1 cellular context compared by ENCODE assay signal in the genomic region with DNA sequence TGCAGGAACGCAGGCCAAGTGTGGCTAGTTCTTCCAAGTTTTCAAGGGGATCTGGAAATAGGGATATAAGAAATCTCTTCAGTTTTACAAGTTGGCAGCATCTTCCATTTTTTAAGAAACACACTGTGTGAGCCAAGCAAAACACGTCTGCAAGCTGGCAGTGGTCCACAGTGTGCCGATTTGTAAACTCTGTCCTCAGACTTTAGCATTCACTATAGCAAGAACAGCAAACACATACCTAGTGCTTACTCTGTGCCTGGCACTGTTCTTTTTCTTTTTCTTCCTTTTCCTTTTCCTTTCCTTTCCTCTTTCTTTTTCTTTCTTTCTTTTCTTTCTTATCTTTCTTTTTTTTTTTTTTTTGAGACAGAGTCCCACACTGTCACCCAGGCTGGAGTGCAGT.
TF ChIP-seq lines count a peak whose summit lies in the region.

No MANE protein-coding gene starts in this region.

TF ChIP-seq in endothelial cell of umbilical vein, 7 proteins besides CTCF, POLR2A, EP300 and RAD21:
- TF ChIP-seq POLR2AphosphoS5 (IDR thresholded peaks at IDR 0.05; ENCODE audit: insufficient read depth, low read depth, low read length) (no peak), FOS (IDR thresholded peaks at IDR 0.05; ENCODE audit: borderline replicate concordance, insufficient read depth, low read length) (no peak), MYC (IDR thresholded peaks at IDR 0.05; ENCODE audit: low read depth, low read length) (no peak), EZH2 (IDR thresholded peaks at IDR 0.05; ENCODE audit: borderline replicate concordance, low read depth, low read length, severe bottlenecking) (no peak), JUN (IDR thresholded peaks at IDR 0.05; ENCODE audit: borderline replicate concordance, insufficient read depth, insufficient read length, low read depth) (no peak), GATA2 (IDR thresholded peaks at IDR 0.05; ENCODE audit: insufficient read depth, insufficient read length, low read depth, low read length) (no peak)
- TF ChIP-seq, protein P1, sequence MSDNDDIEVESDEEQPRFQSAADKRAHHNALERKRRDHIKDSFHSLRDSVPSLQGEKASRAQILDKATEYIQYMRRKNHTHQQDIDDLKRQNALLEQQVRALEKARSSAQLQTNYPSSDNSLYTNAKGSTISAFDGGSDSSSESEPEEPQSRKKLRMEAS (IDR thresholded peaks at IDR 0.05; ENCODE audit: insufficient read depth, insufficient read length): no peak
